8 cellular contexts compared by ENCODE assay signal in genomic region chr3:58167431-58168351, GRCh38. TPM values are rescaled to one million over a fixed set of nuclear protein-coding genes. Genes with fewer than 3 reads are reported as not detected.
DNase-seq lines count a peak whose midpoint lies in the region; ATAC-seq and TF ChIP-seq lines count a peak whose summit lies in the region.

No MANE protein-coding gene starts in this region.

- H3K36me3 Mint-ChIP-seq in activated naive CD4-positive, alpha-beta T cell treated with anti-CD3 and anti-CD28 coated beads for 36 hours (ENCODE audit: low read depth): peaks cover 2% of the 10 kb centered on the region
- H3K36me3 Mint-ChIP-seq in glutamatergic neuron (ENCODE audit: unreplicated experiment): no peaks in the 10 kb centered on the region

- TF ChIP-seq CTCF in glutamatergic neuron (IDR thresholded peaks at IDR 0.05; ENCODE audit: partially characterized antibody, unreplicated experiment): peak; percentile 87
- peak; percentile 53 to 74 (median 62) for TF ChIP-seq CTCF in prostate gland (IDR thresholded peaks at IDR 0.05)

- H3K4me1 ChIP-seq in prostate gland (replicated peaks): peaks cover 20% of the 10 kb centered on the region

- H3K27me3 Mint-ChIP-seq in activated naive CD4-positive, alpha-beta T cell treated with anti-CD3 and anti-CD28 coated beads for 36 hours (ENCODE audit: low read depth): no peaks in the 10 kb centered on the region
- H3K27me3 Mint-ChIP-seq in glutamatergic neuron (ENCODE audit: unreplicated experiment): peaks cover 1% of the 10 kb centered on the region

- H3K27ac ChIP-seq in prostate gland: peak overlapping the region; percentile 54 to 83

- 60% methylated on average over 15 of the region's 16 CpGs for WGBS in prostate gland

- H3K4me3 ChIP-seq in prostate gland: no peak overlapping the region

- ATAC-seq in HG02571 (IDR thresholded peaks at IDR 0.05; ENCODE audit: unreplicated experiment): peak; percentile 61
- no peak for ATAC-seq in HG03135 (IDR thresholded peaks at IDR 0.05; ENCODE audit: unreplicated experiment)

- peaks cover 8 to 17% of the 10 kb centered on the region in 2 donors for H3K36me3 ChIP-seq in prostate gland

- H3K27ac Mint-ChIP-seq in activated naive CD4-positive, alpha-beta T cell treated with anti-CD3 and anti-CD28 coated beads for 36 hours: no peak overlapping the region
- H3K27ac Mint-ChIP-seq in glutamatergic neuron (ENCODE audit: unreplicated experiment): no peak overlapping the region

- no peak for TF ChIP-seq POLR2A in prostate gland (IDR thresholded peaks at IDR 0.05)

- no peaks in the 10 kb centered on the region for H3K4me1 Mint-ChIP-seq in activated naive CD4-positive, alpha-beta T cell treated with anti-CD3 and anti-CD28 coated beads for 36 hours (ENCODE audit: low read depth)
- H3K4me1 Mint-ChIP-seq in glutamatergic neuron (ENCODE audit: low read depth, unreplicated experiment): no peaks in the 10 kb centered on the region

- H3K27me3 ChIP-seq in prostate gland (replicated peaks; ENCODE audit: insufficient read depth): no peaks in the 10 kb centered on the region

- H3K4me3 Mint-ChIP-seq in activated naive CD4-positive, alpha-beta T cell treated with anti-CD3 and anti-CD28 coated beads for 36 hours: no peak overlapping the region
- no peak overlapping the region for H3K4me3 Mint-ChIP-seq in glutamatergic neuron (ENCODE audit: unreplicated experiment)

- no peaks in the 10 kb centered on the region for H3K9me3 ChIP-seq in prostate gland

- in situ Hi-C loops in G401 (cut with HindIII; ENCODE audit: low sequenced_read_pairs): no loop called here

- CTCF ChIA-PET in activated naive CD4-positive, alpha-beta T cell treated with anti-CD3 and anti-CD28 coated beads for 36 hours (lab: Charles Lee): interaction anchor here (0.5 to 4.3 kb wide), 27 partner anchors 9 to 997 kb away, joined by 3 to 50 read pairs (median 4); partner anchors contain the start of gene FLNB

- H3K9me3 Mint-ChIP-seq in activated naive CD4-positive, alpha-beta T cell treated with anti-CD3 and anti-CD28 coated beads for 36 hours: no peaks in the 10 kb centered on the region
- H3K9me3 Mint-ChIP-seq in glutamatergic neuron (ENCODE audit: unreplicated experiment): peaks cover 4% of the 10 kb centered on the region

- DNase-seq in G401 (ENCODE audit: low spot score): peak; percentile 44
- DNase-seq in RKO (ENCODE audit: low spot score): peak; percentile 59
- DNase-seq in activated naive CD4-positive, alpha-beta T cell treated with anti-CD3 and anti-CD28 coated beads for 36 hours: peak; percentile 79
- peak; percentile 82 for DNase-seq in glutamatergic neuron
- DNase-seq in prostate gland (ENCODE audit: low spot score): peak; percentile 41
- DNase-seq in NCI-H526 treated with DMSO at 0.1 percent for 48 hours (lab: John Stamatoyannopoulos, UW): no peak

- intact Hi-C loops in activated naive CD4-positive, alpha-beta T cell treated with anti-CD3 and anti-CD28 coated beads for 36 hours (cut with micrococcal nuclease): no loop called here
- intact Hi-C loops in prostate gland (cut with DNase I): loop anchor here (5.0 kb wide), 1 partner anchor 95 kb away; no protein-coding TSS in a partner anchor

RNA-seq across cellular contexts. Expression of gene DNASE1L3, which starts 43.1 kb away (rescaled TPM):
- not detected in 2 replicates for total RNA-seq in G401 (2014; rRNA removed; shearing (Covaris generic))
- not detected for total RNA-seq in activated naive CD4-positive, alpha-beta T cell treated with anti-CD3 and anti-CD28 coated beads for 36 hours
- total RNA-seq in glutamatergic neuron (ENCODE audit: unreplicated experiment) (0.96 TPM), prostate gland (1 to 10 TPM; 1.4 to 2.3 TPM)
